ENCODE assay signal across 19 cellular contexts in genomic region chr6:167568407-167569024, GRCh38.
DNase-seq lines count a peak whose midpoint lies in the region; TF ChIP-seq lines count a peak whose summit lies in the region.
"Had no signal": no experiment of that assay in that cellular context is flagged by ENCODE, and none has a peak within 500 bp of the region (broad histone marks: within the 10 kb centered on the region; RNA-seq: fewer than 3 reads in every experiment).

No MANE protein-coding gene starts in this region.

- peaks cover 8% of the 10 kb centered on the region for H3K9me3 Mint-ChIP-seq in neural progenitor cell

- no peak overlapping the region for H3K9ac ChIP-seq in neural progenitor cell

- H3K4me1 Mint-ChIP-seq in neural progenitor cell: peaks cover 61% of the 10 kb centered on the region
- H3K4me1 Mint-ChIP-seq: B cell, CD14-positive monocyte had no signal

- H3K27ac Mint-ChIP-seq in neural progenitor cell: peak overlapping the region; percentile 75
- H3K27ac Mint-ChIP-seq: B cell had no signal

- no peaks in the 10 kb centered on the region for H3K36me3 Mint-ChIP-seq in neural progenitor cell
- H3K36me3 Mint-ChIP-seq: CD14-positive monocyte had no signal

- WGBS in testis, 2 donors: 91 to 92% methylated on average over 18 of the region's 18 CpGs

- TF ChIP-seq POLR2A in testis (IDR thresholded peaks at IDR 0.05): no peak

- 0 out of 2 replicates have a peak, but pooled peaks cover 6% of the 10 kb centered on the region for H3K36me3 ChIP-seq in SJSA1
- H3K36me3 ChIP-seq in neural progenitor cell: no peaks in the 10 kb centered on the region
- H3K36me3 ChIP-seq in testis (ENCODE audit: low read depth, missing control alignments): no peaks in the 10 kb centered on the region

- H3K9me3 ChIP-seq in SJSA1 (replicated peaks) (no peaks in the 10 kb centered on the region), neural progenitor cell (ENCODE audit: low read depth) (no peaks in the 10 kb centered on the region), testis (no peaks in the 10 kb centered on the region)
- H3K9me3 ChIP-seq: A549 had no signal

- no peaks in the 10 kb centered on the region for H3F3A ChIP-seq in neural progenitor cell (ENCODE audit: low read depth)

- H3K4me1 ChIP-seq in SJSA1 (replicated peaks) (peaks cover 73% of the 10 kb centered on the region), neural progenitor cell (no peaks in the 10 kb centered on the region), testis (peaks cover 46% of the 10 kb centered on the region)

- peaks cover 14% of the 10 kb centered on the region for H3K27me3 Mint-ChIP-seq in neural progenitor cell (ENCODE audit: insufficient read depth, low read depth)
- H3K27me3 Mint-ChIP-seq: B cell had no signal

- intact Hi-C loops in testis (cut with DNase I; ENCODE audit: low total_unique reads): no loop called here

- H3K79me2 ChIP-seq in neural progenitor cell (ENCODE audit: low read depth): no peaks in the 10 kb centered on the region

- no peaks in the 10 kb centered on the region for H3K27me3 ChIP-seq in SJSA1 (replicated peaks)
- no peaks in the 10 kb centered on the region for H3K27me3 ChIP-seq in neural progenitor cell
- H3K27me3 ChIP-seq in testis: no peaks in the 10 kb centered on the region

- DNase-seq in D341Med (ENCODE audit: low spot score): peak; percentile 8
- no peak for DNase-seq in SJSA1 (ENCODE audit: low read depth in 1 of 2, low spot score in 2 of 2)
- no peak for DNase-seq in neural progenitor cell (ENCODE audit: low spot score)
- peak; percentile 14 for DNase-seq in testis
- no peak for DNase-seq in NCI-H748 (lab: John Stamatoyannopoulos, UW; ENCODE audit: unreplicated experiment)
- DNase-seq in ecto neural progenitor cell (ENCODE audit: low spot score): no peak
- DNase-seq in DMS114 treated with DMSO at 0.1 percent for 48 hours (lab: John Stamatoyannopoulos, UW; ENCODE audit: unreplicated experiment): no peak
- DNase-seq: DMS79, Karpas-422, MV-4-11, NCI-H1694, NCI-H2081, NCI-H2171, NCI-H345, NCI-H524, NCI-H82 had no signal

- TF ChIP-seq CTCF in neural progenitor cell (IDR thresholded peaks at IDR 0.05) (no peak), testis (IDR thresholded peaks at IDR 0.05) (no peak)

- H2AFZ ChIP-seq in neural progenitor cell (replicated peaks): no peak overlapping the region

- no peak overlapping the region for H3K4me3 ChIP-seq in SJSA1
- no peak overlapping the region for H3K4me3 ChIP-seq in neural progenitor cell
- H3K4me3 ChIP-seq in testis: no peak overlapping the region
- H3K4me3 ChIP-seq: A549 had no signal

- H4K20me1 ChIP-seq in neural progenitor cell (ENCODE audit: low read depth): no peaks in the 10 kb centered on the region

- H3K4me2 ChIP-seq in neural progenitor cell: no peak overlapping the region
- H3K4me2 ChIP-seq: A549 had no signal

- H3K27ac ChIP-seq in SJSA1 (peak overlapping the region; percentile 85), neural progenitor cell (no peak overlapping the region), testis (peak overlapping the region in 1 of 2 donors; percentile 45)
- H3K27ac ChIP-seq: A549 had no signal

- peak overlapping the region; percentile 39 for H3K4me3 Mint-ChIP-seq in neural progenitor cell
- H3K4me3 Mint-ChIP-seq: B cell, CD14-positive monocyte had no signal

Comparison
In these comparisons a context has a peak if more than half of its experiments do, and no peak if none do; other contexts are left out.
1. DNase-seq: peak in D341Med (single experiment) and testis (single experiment); none in SJSA1 (0 of 2), neural progenitor cell (single experiment), NCI-H748 (single experiment), ecto neural progenitor cell (single experiment) and DMS114 treated with DMSO at 0.1 percent for 48 hours (single experiment).